In the genomic region with DNA sequence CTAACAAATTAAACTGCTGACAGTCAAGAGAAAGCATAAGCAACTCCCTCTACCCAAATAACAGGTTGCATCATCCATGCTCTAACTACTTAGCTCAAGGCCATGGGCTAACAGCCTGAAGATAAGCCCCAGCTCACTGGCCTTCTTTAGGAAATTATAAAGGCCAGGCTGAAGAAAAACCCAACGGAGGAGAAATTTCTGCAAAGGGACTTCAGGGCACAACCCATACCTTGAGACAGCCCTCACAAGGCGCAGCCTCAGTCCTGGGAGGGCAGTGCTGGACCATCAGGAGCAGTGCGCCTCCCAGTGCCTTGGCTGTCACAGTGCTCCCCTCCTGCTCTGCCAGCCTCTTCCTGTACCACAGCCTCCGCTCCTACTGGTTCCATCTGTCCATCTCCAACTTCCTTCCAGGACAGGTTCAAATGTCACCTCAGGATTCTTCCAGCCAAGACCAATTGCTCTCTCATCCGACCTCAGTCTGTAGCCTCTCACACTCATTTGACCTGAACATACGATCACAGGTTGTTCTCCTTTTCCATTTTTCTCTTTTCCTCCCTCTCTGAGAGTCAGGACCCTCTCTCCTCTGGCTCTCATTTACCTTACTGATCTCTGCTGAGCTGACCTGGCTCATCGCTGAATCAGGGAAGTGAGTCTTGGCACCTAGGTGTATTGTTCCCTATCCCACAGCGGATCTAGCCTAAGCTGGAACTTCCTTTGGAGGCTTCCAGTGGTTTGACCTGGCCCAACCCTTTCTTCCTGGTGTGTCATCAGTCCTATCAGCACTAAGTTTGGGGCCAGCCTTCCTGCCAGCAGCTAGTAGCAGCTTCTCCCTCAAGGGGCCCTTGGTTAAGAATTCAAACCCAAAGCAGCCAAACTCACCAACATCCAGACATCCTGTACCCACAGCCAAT, we compare ENCODE assay signal across 1 cellular context.
TF ChIP-seq lines count a peak whose summit lies in the region.

No MANE protein-coding gene starts in this region.

TF ChIP-seq in K562, 482 proteins besides CTCF, POLR2A, EP300 and RAD21 (continued from another document and continues in another):
- TF ChIP-seq TAF7 (tag; IDR thresholded peaks at IDR 0.05) (peak; percentile 18; the same call in 1 of the 2 replicates), FOXP1 (CRISPR knock-in tag; IDR thresholded peaks at IDR 0.05) (0 out of 2 replicates have a peak, but pooled peaks have one; percentile 57), RCOR1 (IDR thresholded peaks at IDR 0.05; ENCODE audit: borderline replicate concordance in 1 of 2, low read depth in 2 of 2, low read length in 2 of 2) (peak in 1 of 2 experiments; percentile 55; a peak in 1 of 4 replicates), ATF1 (CRISPR knock-in tag; IDR thresholded peaks at IDR 0.05) (no peak), ATF1 (tag; IDR thresholded peaks at IDR 0.05) (peak; percentile 36; the same call in 1 of the 2 replicates), SMC3 (conservative IDR thresholded peaks at IDR 0.05; ENCODE audit: insufficient read depth, low read depth, low read length) (0 out of 2 replicates have a peak, but pooled peaks have one; percentile 15), FOSL1 (tag; conservative IDR thresholded peaks at IDR 0.05) (peak; percentile 83), ZFP36 (IDR thresholded peaks at IDR 0.05; ENCODE audit: low read depth, low read length, partially characterized antibody) (no peak), RBM17 (IDR thresholded peaks at IDR 0.05; ENCODE audit: borderline replicate concordance, low read depth, low read length) (no peak), ETV6 (IDR thresholded peaks at IDR 0.05; ENCODE audit: borderline replicate concordance in 1 of 2, low read depth in 2 of 2, low read length in 1 of 2) (peak in 1 of 2 experiments; percentile 65; a peak in 1 of 4 replicates), ETV6 (CRISPR knock-in tag; IDR thresholded peaks at IDR 0.05; ENCODE audit: borderline replicate concordance) (no peak), DPF2 (IDR thresholded peaks at IDR 0.05) (peak; percentile 75), ATF7 (IDR thresholded peaks at IDR 0.05) (peak; percentile 42), ZNF408 (CRISPR knock-in tag; IDR thresholded peaks at IDR 0.05; ENCODE audit: low read depth) (no peak), ZNF143 (CRISPR knock-in tag; IDR thresholded peaks at IDR 0.05) (no peak), TOE1 (IDR thresholded peaks at IDR 0.05; ENCODE audit: borderline replicate concordance) (no peak), TOE1 (CRISPR knock-in tag; IDR thresholded peaks at IDR 0.05; ENCODE audit: borderline replicate concordance, low read depth) (0 out of 2 replicates have a peak, but pooled peaks have one; percentile 58), MYNN (IDR thresholded peaks at IDR 0.05) (no peak), MYNN (CRISPR knock-in tag; IDR thresholded peaks at IDR 0.05) (no peak), GABPB1 (CRISPR knock-in tag; IDR thresholded peaks at IDR 0.05) (0 out of 2 replicates have a peak, but pooled peaks have one; percentile 21), THRAP3 (IDR thresholded peaks at IDR 0.05; ENCODE audit: borderline replicate concordance) (peak; percentile 34; the same call in 1 of the 2 replicates), ZKSCAN3 (CRISPR knock-in tag; IDR thresholded peaks at IDR 0.05) (no peak), ELF4 (CRISPR knock-in tag; IDR thresholded peaks at IDR 0.05) (peak; percentile 75; the same call in 1 of the 2 replicates), MYC (IDR thresholded peaks at IDR 0.05; ENCODE audit: low read depth, low read length) (peak; percentile 71), MYC (CRISPR knock-in tag; IDR thresholded peaks at IDR 0.05; ENCODE audit: borderline replicate concordance, low read depth) (no peak), CREM (IDR thresholded peaks at IDR 0.05; ENCODE audit: low read depth) (peak; percentile 50), CEBPG (CRISPR knock-in tag; IDR thresholded peaks at IDR 0.05) (peak; percentile 91), CEBPG (tag; conservative IDR thresholded peaks at IDR 0.05 in 1 of 2, IDR thresholded peaks at IDR 0.05 in 1 of 2) (peak; percentile 93 to 95), TAF1 (IDR thresholded peaks at IDR 0.05; ENCODE audit: control insufficient read depth, extremely low read depth, insufficient read depth, low read length, severe bottlenecking) (peak; percentile 56), MAZ (CRISPR knock-in tag; conservative IDR thresholded peaks at IDR 0.05 in 1 of 2, IDR thresholded peaks at IDR 0.05 in 1 of 2) (peak in 1 of 2 experiments; percentile 57; a peak in 2 of 4 replicates), ZFP1 (CRISPR knock-in tag; IDR thresholded peaks at IDR 0.05) (0 out of 2 replicates have a peak, but pooled peaks have one; percentile 26), PHB (CRISPR knock-in tag; IDR thresholded peaks at IDR 0.05) (no peak)
- TF ChIP-seq, protein P1, sequence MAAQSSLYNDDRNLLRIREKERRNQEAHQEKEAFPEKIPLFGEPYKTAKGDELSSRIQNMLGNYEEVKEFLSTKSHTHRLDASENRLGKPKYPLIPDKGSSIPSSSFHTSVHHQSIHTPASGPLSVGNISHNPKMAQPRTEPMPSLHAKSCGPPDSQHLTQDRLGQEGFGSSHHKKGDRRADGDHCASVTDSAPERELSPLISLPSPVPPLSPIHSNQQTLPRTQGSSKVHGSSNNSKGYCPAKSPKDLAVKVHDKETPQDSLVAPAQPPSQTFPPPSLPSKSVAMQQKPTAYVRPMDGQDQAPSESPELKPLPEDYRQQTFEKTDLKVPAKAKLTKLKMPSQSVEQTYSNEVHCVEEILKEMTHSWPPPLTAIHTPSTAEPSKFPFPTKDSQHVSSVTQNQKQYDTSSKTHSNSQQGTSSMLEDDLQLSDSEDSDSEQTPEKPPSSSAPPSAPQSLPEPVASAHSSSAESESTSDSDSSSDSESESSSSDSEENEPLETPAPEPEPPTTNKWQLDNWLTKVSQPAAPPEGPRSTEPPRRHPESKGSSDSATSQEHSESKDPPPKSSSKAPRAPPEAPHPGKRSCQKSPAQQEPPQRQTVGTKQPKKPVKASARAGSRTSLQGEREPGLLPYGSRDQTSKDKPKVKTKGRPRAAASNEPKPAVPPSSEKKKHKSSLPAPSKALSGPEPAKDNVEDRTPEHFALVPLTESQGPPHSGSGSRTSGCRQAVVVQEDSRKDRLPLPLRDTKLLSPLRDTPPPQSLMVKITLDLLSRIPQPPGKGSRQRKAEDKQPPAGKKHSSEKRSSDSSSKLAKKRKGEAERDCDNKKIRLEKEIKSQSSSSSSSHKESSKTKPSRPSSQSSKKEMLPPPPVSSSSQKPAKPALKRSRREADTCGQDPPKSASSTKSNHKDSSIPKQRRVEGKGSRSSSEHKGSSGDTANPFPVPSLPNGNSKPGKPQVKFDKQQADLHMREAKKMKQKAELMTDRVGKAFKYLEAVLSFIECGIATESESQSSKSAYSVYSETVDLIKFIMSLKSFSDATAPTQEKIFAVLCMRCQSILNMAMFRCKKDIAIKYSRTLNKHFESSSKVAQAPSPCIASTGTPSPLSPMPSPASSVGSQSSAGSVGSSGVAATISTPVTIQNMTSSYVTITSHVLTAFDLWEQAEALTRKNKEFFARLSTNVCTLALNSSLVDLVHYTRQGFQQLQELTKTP (IDR thresholded peaks at IDR 0.05; ENCODE audit: low read depth in 1 of 2, partially characterized antibody in 2 of 2), result peak in 1 of 2 experiments; percentile 58
- TF ChIP-seq, protein P2, sequence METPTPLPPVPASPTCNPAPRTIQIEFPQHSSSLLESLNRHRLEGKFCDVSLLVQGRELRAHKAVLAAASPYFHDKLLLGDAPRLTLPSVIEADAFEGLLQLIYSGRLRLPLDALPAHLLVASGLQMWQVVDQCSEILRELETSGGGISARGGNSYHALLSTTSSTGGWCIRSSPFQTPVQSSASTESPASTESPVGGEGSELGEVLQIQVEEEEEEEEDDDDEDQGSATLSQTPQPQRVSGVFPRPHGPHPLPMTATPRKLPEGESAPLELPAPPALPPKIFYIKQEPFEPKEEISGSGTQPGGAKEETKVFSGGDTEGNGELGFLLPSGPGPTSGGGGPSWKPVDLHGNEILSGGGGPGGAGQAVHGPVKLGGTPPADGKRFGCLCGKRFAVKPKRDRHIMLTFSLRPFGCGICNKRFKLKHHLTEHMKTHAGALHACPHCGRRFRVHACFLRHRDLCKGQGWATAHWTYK (CRISPR knock-in tag; IDR thresholded peaks at IDR 0.05), result peak; percentile 60; the same call in 1 of the 2 replicates
- TF ChIP-seq, protein P3, sequence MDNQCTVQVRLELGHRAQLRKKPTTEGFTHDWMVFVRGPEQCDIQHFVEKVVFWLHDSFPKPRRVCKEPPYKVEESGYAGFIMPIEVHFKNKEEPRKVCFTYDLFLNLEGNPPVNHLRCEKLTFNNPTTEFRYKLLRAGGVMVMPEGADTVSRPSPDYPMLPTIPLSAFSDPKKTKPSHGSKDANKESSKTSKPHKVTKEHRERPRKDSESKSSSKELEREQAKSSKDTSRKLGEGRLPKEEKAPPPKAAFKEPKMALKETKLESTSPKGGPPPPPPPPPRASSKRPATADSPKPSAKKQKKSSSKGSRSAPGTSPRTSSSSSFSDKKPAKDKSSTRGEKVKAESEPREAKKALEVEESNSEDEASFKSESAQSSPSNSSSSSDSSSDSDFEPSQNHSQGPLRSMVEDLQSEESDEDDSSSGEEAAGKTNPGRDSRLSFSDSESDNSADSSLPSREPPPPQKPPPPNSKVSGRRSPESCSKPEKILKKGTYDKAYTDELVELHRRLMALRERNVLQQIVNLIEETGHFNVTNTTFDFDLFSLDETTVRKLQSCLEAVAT (IDR thresholded peaks at IDR 0.05), result peak in 1 of 2 experiments; percentile 66; a peak in 2 of 4 replicates
- TF ChIP-seq, protein P4, sequence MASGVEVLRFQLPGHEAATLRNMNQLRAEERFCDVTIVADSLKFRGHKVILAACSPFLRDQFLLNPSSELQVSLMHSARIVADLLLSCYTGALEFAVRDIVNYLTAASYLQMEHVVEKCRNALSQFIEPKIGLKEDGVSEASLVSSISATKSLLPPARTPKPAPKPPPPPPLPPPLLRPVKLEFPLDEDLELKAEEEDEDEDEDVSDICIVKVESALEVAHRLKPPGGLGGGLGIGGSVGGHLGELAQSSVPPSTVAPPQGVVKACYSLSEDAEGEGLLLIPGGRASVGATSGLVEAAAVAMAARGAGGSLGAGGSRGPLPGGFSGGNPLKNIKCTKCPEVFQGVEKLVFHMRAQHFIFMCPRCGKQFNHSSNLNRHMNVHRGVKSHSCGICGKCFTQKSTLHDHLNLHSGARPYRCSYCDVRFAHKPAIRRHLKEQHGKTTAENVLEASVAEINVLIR (CRISPR knock-in tag; IDR thresholded peaks at IDR 0.05), result no peak
- TF ChIP-seq, protein P5, sequence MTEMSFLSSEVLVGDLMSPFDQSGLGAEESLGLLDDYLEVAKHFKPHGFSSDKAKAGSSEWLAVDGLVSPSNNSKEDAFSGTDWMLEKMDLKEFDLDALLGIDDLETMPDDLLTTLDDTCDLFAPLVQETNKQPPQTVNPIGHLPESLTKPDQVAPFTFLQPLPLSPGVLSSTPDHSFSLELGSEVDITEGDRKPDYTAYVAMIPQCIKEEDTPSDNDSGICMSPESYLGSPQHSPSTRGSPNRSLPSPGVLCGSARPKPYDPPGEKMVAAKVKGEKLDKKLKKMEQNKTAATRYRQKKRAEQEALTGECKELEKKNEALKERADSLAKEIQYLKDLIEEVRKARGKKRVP (CRISPR knock-in tag; IDR thresholded peaks at IDR 0.05), result peak; percentile 86
- TF ChIP-seq, protein P6, sequence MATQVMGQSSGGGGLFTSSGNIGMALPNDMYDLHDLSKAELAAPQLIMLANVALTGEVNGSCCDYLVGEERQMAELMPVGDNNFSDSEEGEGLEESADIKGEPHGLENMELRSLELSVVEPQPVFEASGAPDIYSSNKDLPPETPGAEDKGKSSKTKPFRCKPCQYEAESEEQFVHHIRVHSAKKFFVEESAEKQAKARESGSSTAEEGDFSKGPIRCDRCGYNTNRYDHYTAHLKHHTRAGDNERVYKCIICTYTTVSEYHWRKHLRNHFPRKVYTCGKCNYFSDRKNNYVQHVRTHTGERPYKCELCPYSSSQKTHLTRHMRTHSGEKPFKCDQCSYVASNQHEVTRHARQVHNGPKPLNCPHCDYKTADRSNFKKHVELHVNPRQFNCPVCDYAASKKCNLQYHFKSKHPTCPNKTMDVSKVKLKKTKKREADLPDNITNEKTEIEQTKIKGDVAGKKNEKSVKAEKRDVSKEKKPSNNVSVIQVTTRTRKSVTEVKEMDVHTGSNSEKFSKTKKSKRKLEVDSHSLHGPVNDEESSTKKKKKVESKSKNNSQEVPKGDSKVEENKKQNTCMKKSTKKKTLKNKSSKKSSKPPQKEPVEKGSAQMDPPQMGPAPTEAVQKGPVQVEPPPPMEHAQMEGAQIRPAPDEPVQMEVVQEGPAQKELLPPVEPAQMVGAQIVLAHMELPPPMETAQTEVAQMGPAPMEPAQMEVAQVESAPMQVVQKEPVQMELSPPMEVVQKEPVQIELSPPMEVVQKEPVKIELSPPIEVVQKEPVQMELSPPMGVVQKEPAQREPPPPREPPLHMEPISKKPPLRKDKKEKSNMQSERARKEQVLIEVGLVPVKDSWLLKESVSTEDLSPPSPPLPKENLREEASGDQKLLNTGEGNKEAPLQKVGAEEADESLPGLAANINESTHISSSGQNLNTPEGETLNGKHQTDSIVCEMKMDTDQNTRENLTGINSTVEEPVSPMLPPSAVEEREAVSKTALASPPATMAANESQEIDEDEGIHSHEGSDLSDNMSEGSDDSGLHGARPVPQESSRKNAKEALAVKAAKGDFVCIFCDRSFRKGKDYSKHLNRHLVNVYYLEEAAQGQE (CRISPR knock-in tag; IDR thresholded peaks at IDR 0.05; ENCODE audit: low read depth), result 0 out of 2 replicates have a peak, but pooled peaks have one; percentile 27
- TF ChIP-seq, protein P7, sequence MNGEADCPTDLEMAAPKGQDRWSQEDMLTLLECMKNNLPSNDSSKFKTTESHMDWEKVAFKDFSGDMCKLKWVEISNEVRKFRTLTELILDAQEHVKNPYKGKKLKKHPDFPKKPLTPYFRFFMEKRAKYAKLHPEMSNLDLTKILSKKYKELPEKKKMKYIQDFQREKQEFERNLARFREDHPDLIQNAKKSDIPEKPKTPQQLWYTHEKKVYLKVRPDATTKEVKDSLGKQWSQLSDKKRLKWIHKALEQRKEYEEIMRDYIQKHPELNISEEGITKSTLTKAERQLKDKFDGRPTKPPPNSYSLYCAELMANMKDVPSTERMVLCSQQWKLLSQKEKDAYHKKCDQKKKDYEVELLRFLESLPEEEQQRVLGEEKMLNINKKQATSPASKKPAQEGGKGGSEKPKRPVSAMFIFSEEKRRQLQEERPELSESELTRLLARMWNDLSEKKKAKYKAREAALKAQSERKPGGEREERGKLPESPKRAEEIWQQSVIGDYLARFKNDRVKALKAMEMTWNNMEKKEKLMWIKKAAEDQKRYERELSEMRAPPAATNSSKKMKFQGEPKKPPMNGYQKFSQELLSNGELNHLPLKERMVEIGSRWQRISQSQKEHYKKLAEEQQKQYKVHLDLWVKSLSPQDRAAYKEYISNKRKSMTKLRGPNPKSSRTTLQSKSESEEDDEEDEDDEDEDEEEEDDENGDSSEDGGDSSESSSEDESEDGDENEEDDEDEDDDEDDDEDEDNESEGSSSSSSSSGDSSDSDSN (IDR thresholded peaks at IDR 0.05; ENCODE audit: borderline replicate concordance in 1 of 2, low read depth in 2 of 2, low read length in 2 of 2), result 0 out of 4 replicates have a peak, but pooled peaks of 1 of the 2 experiments have one; percentile 36
- TF ChIP-seq, protein P8, sequence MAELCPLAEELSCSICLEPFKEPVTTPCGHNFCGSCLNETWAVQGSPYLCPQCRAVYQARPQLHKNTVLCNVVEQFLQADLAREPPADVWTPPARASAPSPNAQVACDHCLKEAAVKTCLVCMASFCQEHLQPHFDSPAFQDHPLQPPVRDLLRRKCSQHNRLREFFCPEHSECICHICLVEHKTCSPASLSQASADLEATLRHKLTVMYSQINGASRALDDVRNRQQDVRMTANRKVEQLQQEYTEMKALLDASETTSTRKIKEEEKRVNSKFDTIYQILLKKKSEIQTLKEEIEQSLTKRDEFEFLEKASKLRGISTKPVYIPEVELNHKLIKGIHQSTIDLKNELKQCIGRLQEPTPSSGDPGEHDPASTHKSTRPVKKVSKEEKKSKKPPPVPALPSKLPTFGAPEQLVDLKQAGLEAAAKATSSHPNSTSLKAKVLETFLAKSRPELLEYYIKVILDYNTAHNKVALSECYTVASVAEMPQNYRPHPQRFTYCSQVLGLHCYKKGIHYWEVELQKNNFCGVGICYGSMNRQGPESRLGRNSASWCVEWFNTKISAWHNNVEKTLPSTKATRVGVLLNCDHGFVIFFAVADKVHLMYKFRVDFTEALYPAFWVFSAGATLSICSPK (IDR thresholded peaks at IDR 0.05; ENCODE audit: borderline replicate concordance), result peak; percentile 34; the same call in 1 of the 2 replicates
